8 cellular contexts compared by ENCODE assay signal in genomic region chr11:107858217-107859070, GRCh38. TPM values are rescaled to one million over a fixed set of nuclear protein-coding genes. Genes with fewer than 3 reads are reported as not detected.
DNase-seq lines count a peak whose midpoint lies in the region; ATAC-seq and TF ChIP-seq lines count a peak whose summit lies in the region.

TSS of gene SLC35F2 (minus strand) at chr11:107858787. CDS start at chr11:107858767, 20 bp downstream.

- no peaks in the 10 kb centered on the region for H3K27me3 ChIP-seq in right lobe of liver

- no peaks in the 10 kb centered on the region for H3K9me3 ChIP-seq in right lobe of liver

- TF ChIP-seq CTCF in coronary artery (IDR thresholded peaks at IDR 0.05) (no peak), right lobe of liver (IDR thresholded peaks at IDR 0.05) (no peak)

- H3K27ac ChIP-seq in coronary artery (peak within 1 kb of the TSS in 1 of 2 donors; percentile 72), right lobe of liver (no peak within 1 kb of the TSS)

- peak; percentile 94 for ATAC-seq in GM18907 (IDR thresholded peaks at IDR 0.05; ENCODE audit: unreplicated experiment)
- peak; percentile 88 for ATAC-seq in HG03108 (IDR thresholded peaks at IDR 0.05; ENCODE audit: unreplicated experiment)
- peak; percentile 88 to 89 for ATAC-seq in activated CD4-positive, CD25-positive, alpha-beta regulatory T cell treated with anti-CD3 and anti-CD28 coated beads, Interleukin-2, amount 50 U/mL, for 24 hours
- ATAC-seq in right lobe of liver, result peak; percentile 82 to 85 (median 84)

- TF ChIP-seq POLR2A in right lobe of liver (IDR thresholded peaks at IDR 0.05), result no peak

- no peaks in the 10 kb centered on the region for H3K36me3 ChIP-seq in right lobe of liver

- intact Hi-C loops in right lobe of liver (cut with DNase I), result no loop called here

- H3K4me3 ChIP-seq in coronary artery (peak within 1 kb of the TSS; percentile 80), right lobe of liver (peak within 1 kb of the TSS; percentile 45 to 54 (median 47))

- DNase-seq in AG08395 (ENCODE audit: low spot score), result peak; percentile 55
- peak; percentile 76 for DNase-seq in NCI-H345 (lab: John Stamatoyannopoulos, UW)
- DNase-seq in coronary artery (ENCODE audit: low spot score), result no peak
- DNase-seq in right lobe of liver, result peak; percentile 48 to 64 (median 62)
- peak; percentile 62 to 70 for DNase-seq in stimulated activated CD4-positive, alpha-beta T cell treated with anti-CD3 and anti-CD28 coated beads, Interleukin-4, amount 100 ng/mL, for 4 hours

- 7% methylated on average over 12 of the region's 73 CpGs for WGBS in right lobe of liver (ENCODE audit: insufficient coverage, low coverage, low lambda C conversion rate, missing lambda C conversion rate)

- H3K4me1 ChIP-seq in right lobe of liver, result peaks cover 0 to 18% (median 0%) of the 10 kb centered on the region in 4 donors

RNA-seq across cellular contexts. Expression of gene SLC35F2, which starts in this region (rescaled TPM):
- total RNA-seq in right lobe of liver, result under 1 TPM in 5 of 6 experiments, not detected in 1; 0.06 to 0.55 (median 0.28) TPM

Comparison
In these comparisons a context has a peak if more than half of its experiments do, and no peak if none do; other contexts are left out.
1. Peak in DNase-seq, ATAC-seq and H3K4me3 ChIP-seq in right lobe of liver; RNA of the gene not detected or under 1 TPM.